Comparison of ENCODE assay signal across 30 cellular contexts in the genomic region with DNA sequence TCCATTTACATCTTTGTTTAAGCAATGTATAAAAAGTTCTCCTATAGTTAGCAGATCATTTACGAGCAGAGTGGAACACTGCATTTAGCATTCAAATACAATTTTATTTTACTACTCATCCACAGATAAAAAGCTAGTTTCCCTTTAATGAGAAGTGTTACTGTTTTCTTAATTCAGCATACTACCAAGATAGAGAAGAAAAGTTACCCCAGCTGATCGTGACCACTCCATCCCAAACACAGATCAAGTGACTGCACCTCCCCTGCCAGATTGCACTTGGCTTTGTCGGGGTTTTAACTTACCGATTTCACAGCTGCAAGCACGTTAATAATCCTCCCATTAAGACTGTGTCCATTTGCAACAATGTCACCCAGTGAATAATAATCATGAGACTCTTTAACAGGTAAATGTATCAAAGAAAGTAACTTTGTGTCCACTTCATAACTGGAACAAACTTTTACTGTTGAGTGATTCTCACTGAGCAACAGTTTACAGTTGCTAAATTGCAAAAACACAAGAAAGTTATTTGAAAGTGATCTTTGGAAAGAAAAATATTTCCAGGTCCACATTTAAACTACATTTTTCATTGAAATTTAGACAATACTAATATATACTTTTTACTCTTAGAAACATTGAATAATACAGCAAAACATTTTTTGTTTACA. TPM values are rescaled to one million over a fixed set of nuclear protein-coding genes. Genes with fewer than 3 reads are reported as not detected.
"Had no signal": no experiment of that assay in that cellular context is flagged by ENCODE, and none has a peak within 500 bp of the region (broad histone marks: within the 10 kb centered on the region; RNA-seq: fewer than 3 reads in every experiment).

No MANE protein-coding gene starts in this region.

- H3K9me3 Mint-ChIP-seq: activated CD4-positive, alpha-beta memory T cell treated with anti-CD3 and anti-CD28 coated beads for 36 hours; activated naive CD4-positive, alpha-beta T cell treated with anti-CD3 and anti-CD28 coated beads, Interleukin-2, amount 10 ng/mL, durations not matched to agents 7 days and 5 days; activated naive CD8-positive, alpha-beta T cell treated with anti-CD3 and anti-CD28 coated beads, Interleukin-2, amount 50 U/mL, for 24 hours; effector memory CD8-positive, alpha-beta T cell; naive B cell; neural crest cell; T-helper 1 cell treated with Interleukin-12 subunit alpha and Interleukin-12 subunit beta and Interleukin-4 antibody, amounts not matched to agents 30 μg/mL and 1 μg/mL, for 36 hours had no signal

- H3K4me1 ChIP-seq: gastroesophageal sphincter, right atrium auricular region, tibial nerve had no signal

- H3K36me3 ChIP-seq: gastroesophageal sphincter, right atrium auricular region, tibial nerve had no signal

- H3K27me3 ChIP-seq: right atrium auricular region had no signal

- H3K4me3 Mint-ChIP-seq: activated CD4-positive, alpha-beta memory T cell treated with anti-CD3 and anti-CD28 coated beads for 36 hours; activated naive CD4-positive, alpha-beta T cell treated with anti-CD3 and anti-CD28 coated beads, Interleukin-2, amount 10 ng/mL, durations not matched to agents 7 days and 5 days; activated naive CD8-positive, alpha-beta T cell treated with anti-CD3 and anti-CD28 coated beads, Interleukin-2, amount 50 U/mL, for 24 hours; effector memory CD8-positive, alpha-beta T cell; naive B cell; neural crest cell; T-helper 1 cell treated with Interleukin-12 subunit alpha and Interleukin-12 subunit beta and Interleukin-4 antibody, amounts not matched to agents 30 μg/mL and 1 μg/mL, for 36 hours had no signal

- H3K9me3 ChIP-seq: gastroesophageal sphincter, right atrium auricular region, tibial nerve had no signal

- ATAC-seq: activated naive CD8-positive, alpha-beta T cell treated with anti-CD3 and anti-CD28 coated beads, Interleukin-2, amount 50 U/mL, for 24 hours; effector memory CD8-positive, alpha-beta T cell; gastroesophageal sphincter; left ventricle myocardium superior had no signal

- H3K4me3 ChIP-seq: gastroesophageal sphincter, right atrium auricular region, tibial nerve had no signal

- H3K27ac Mint-ChIP-seq: activated CD4-positive, alpha-beta memory T cell treated with anti-CD3 and anti-CD28 coated beads for 36 hours; activated naive CD4-positive, alpha-beta T cell treated with anti-CD3 and anti-CD28 coated beads, Interleukin-2, amount 10 ng/mL, durations not matched to agents 7 days and 5 days; effector memory CD8-positive, alpha-beta T cell; T-helper 1 cell treated with Interleukin-12 subunit alpha and Interleukin-12 subunit beta and Interleukin-4 antibody, amounts not matched to agents 30 μg/mL and 1 μg/mL, for 36 hours had no signal

- H3K4me1 Mint-ChIP-seq: naive B cell had no signal

- DNase-seq: activated CD4-positive, alpha-beta memory T cell treated with anti-CD3 and anti-CD28 coated beads for 36 hours; activated CD4-positive, alpha-beta T cell treated with anti-CD3 and anti-CD28 coated beads for 48 hours; activated naive CD4-positive, alpha-beta T cell treated with anti-CD3 and anti-CD28 coated beads, Interleukin-2, amount 10 ng/mL, durations not matched to agents 7 days and 5 days; activated naive CD8-positive, alpha-beta T cell treated with anti-CD3 and anti-CD28 coated beads, Interleukin-2, amount 50 U/mL, for 24 hours; activated T-cell treated with anti-CD3 and anti-CD28 coated beads, Interleukin-2, amount 50 U/mL, for 48 hours; amygdala; caudate nucleus; cortex of kidney; effector memory CD8-positive, alpha-beta T cell; hippocampal formation; left cardiac atrium; left ventricle myocardium superior; naive B cell; occipital lobe; stimulated activated CD4-positive, alpha-beta T cell treated with anti-CD3 and anti-CD28 coated beads, Interleukin-2, amount 100 ng/mL, for 48 hours; stimulated activated naive CD4-positive, alpha-beta T cell treated with Interleukin-2 at 50 U/mL for 16 hours; SW 1271; T-helper 9 cell had no signal

- H3K27ac ChIP-seq: gastroesophageal sphincter, right atrium auricular region, tibial nerve, VCaP had no signal

- H3K36me3 Mint-ChIP-seq: activated CD4-positive, alpha-beta memory T cell treated with anti-CD3 and anti-CD28 coated beads for 36 hours; activated naive CD4-positive, alpha-beta T cell treated with anti-CD3 and anti-CD28 coated beads, Interleukin-2, amount 10 ng/mL, durations not matched to agents 7 days and 5 days had no signal

RNA-seq across cellular contexts. Expression of gene MEIOB, which starts 14.4 kb away (rescaled TPM):
- total RNA-seq: activated CD4-positive, alpha-beta memory T cell treated with anti-CD3 and anti-CD28 coated beads for 36 hours; endothelial cell of umbilical vein; fibroblast of lung; fibroblast of villous mesenchyme; gastroesophageal sphincter; left ventricle myocardium superior; lung microvascular endothelial cell; neural crest cell; occipital lobe; right atrium auricular region; tibial nerve; ureter had no signal
- polyA plus RNA-seq: fibroblast of lung, keratinocyte had no signal
